ENCODE assay signal across 7 cellular contexts in genomic region chr2:113604085-113604477, GRCh38. TPM values are rescaled to one million over a fixed set of nuclear protein-coding genes. Genes with fewer than 3 reads are reported as not detected.
A peak's percentile ranks its signal among the peaks of the same experiment; 100 is the strongest.
DNase-seq lines count a peak whose midpoint lies in the region; FAIRE-seq and TF ChIP-seq lines count a peak whose summit lies in the region.
"Not testable (repeated sequence)": the region's sequence is repeated elsewhere in the genome, so short reads cannot be mapped to it uniquely, and the experiment has no call there.

No MANE protein-coding gene starts in this region.

- TF ChIP-seq POLR2A in GM12892 (IDR thresholded peaks at IDR 0.05; ENCODE audit: low read depth, low read length), result not testable (repeated sequence)

- peak; percentile 25 for DNase-seq in GM12892 (ENCODE audit: insufficient read length)
- DNase-seq in HuH-7.5 (ENCODE audit: low spot score), result peak; percentile 14
- DNase-seq in activated CD4-positive, CD25-positive, alpha-beta regulatory T cell treated with anti-CD3 and anti-CD28 coated beads, Interleukin-2, amount 50 U/mL, for 16 hours (ENCODE audit: low read depth, low spot score), result peak; percentile 88
- DNase-seq in ascending aorta (ENCODE audit: low spot score in 2 of 2), result peak; percentile 86 to 97
- peak; percentile 75 for DNase-seq in foreskin melanocyte
- peak; percentile 83 for DNase-seq in middle frontal gyrus (ENCODE audit: extremely low spot score, low spot score)
- DNase-seq in stimulated activated CD4-positive, alpha-beta T cell treated with anti-CD3 and anti-CD28 coated beads, Interleukin-1b, Interleukin-23, amount 100 ng/mL, for 4 hours (ENCODE audit: low read depth in 2 of 2), result peak; percentile 82

- not testable (repeated sequence) for H3K27me3 ChIP-seq in ascending aorta

- peak overlapping the region; percentile 75 to 78 for H3K4me3 ChIP-seq in ascending aorta

- not testable (repeated sequence) for H3K4me1 ChIP-seq in ascending aorta

- not testable (repeated sequence) for H3K9me3 ChIP-seq in ascending aorta

- intact Hi-C loops in ascending aorta (cut with DNase I), result not testable (repeated sequence)

- peak overlapping the region; percentile 86 for H3K27ac ChIP-seq in ascending aorta

- FAIRE-seq in GM12892 (lab: Jason Lieb, UNC), result not testable (repeated sequence)

- H3K36me3 ChIP-seq in ascending aorta, result not testable (repeated sequence)

- TF ChIP-seq CTCF in ascending aorta (IDR thresholded peaks at IDR 0.05), result peak; percentile 100

RNA-seq across cellular contexts. Expression of gene RABL2A, which starts 23.0 kb away (rescaled TPM):
- polyA plus RNA-seq in GM12892 (2012; ENCODE audit: missing spikeins), result 14.5 TPM
- 5.5 TPM for total RNA-seq in ascending aorta

Comparison
In these comparisons a context has a peak if more than half of its experiments do, and no peak if none do; other contexts are left out.
1. Peak in every context shown above with its lines: DNase-seq, H3K4me3 ChIP-seq and H3K27ac ChIP-seq.
2. DNase-seq: peak in every context shown above with its lines; median percentile 92 in ascending aorta; 88 in activated CD4-positive, CD25-positive, alpha-beta regulatory T cell treated with anti-CD3 and anti-CD28 coated beads, Interleukin-2, amount 50 U/mL, for 16 hours; 83 in middle frontal gyrus; 82 in stimulated activated CD4-positive, alpha-beta T cell treated with anti-CD3 and anti-CD28 coated beads, Interleukin-1b, Interleukin-23, amount 100 ng/mL, for 4 hours; 75 in foreskin melanocyte; 25 in GM12892; 14 in HuH-7.5.